In the genomic region with DNA sequence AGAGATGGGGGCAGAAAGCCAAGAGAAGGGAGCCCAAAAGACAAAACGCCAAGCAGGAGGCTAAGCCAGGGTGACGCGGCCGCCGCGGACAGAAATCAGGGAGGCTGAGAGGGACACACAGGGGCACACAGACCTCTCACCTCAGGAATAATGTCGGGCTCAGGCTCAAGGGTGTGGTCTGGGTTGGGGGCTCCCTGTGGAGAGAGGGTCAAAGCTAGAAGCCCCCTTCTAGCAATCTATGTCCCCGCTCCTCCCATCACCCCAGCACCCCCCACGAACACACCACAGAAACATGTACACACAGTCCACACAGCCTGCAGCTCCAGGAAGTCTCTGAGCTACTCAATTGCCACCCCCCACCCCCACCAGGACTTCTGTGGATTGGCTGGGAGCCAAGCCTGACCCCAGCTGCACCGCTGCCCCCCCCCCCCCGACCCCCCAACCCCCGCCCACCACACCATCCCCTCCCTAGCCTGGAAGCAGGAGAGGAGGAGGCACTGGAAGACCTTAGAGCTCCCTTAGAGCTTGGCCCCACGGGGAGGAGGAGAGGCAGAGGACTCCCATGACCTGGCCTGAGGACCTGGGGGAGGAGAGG, we compare ENCODE assay signal across 1 cellular context.
TF ChIP-seq lines count a peak whose summit lies in the region.

No MANE protein-coding gene starts in this region.

TF ChIP-seq in endothelial cell of umbilical vein, 7 proteins besides CTCF, POLR2A, EP300 and RAD21 (continued from another document):
- TF ChIP-seq EZH2 (IDR thresholded peaks at IDR 0.05; ENCODE audit: borderline replicate concordance, low read depth, low read length, severe bottlenecking): no peak
- TF ChIP-seq POLR2AphosphoS5 (IDR thresholded peaks at IDR 0.05; ENCODE audit: insufficient read depth, low read depth, low read length): no peak
